In genomic region chr6:135030056-135030473, GRCh38 we compare ENCODE assay signal across 10 cellular contexts. TPM values are rescaled to one million over a fixed set of nuclear protein-coding genes. Genes with fewer than 3 reads are reported as not detected.
DNase-seq lines count a peak whose midpoint lies in the region; ATAC-seq and TF ChIP-seq lines count a peak whose summit lies in the region.
"Had no signal": no experiment of that assay in that cellular context is flagged by ENCODE, and none has a peak within 500 bp of the region (broad histone marks: within the 10 kb centered on the region; RNA-seq: fewer than 3 reads in every experiment).

No MANE protein-coding gene starts in this region.

- H3K27ac Mint-ChIP-seq in activated CD4-positive, alpha-beta memory T cell treated with anti-CD3 and anti-CD28 coated beads, Interleukin-2, amount 10 ng/mL, durations not matched to agents 7 days and 5 days, result peak overlapping the region; percentile 41

- peaks cover 68% of the 10 kb centered on the region for H3K36me3 Mint-ChIP-seq in activated CD4-positive, alpha-beta memory T cell treated with anti-CD3 and anti-CD28 coated beads, Interleukin-2, amount 10 ng/mL, durations not matched to agents 7 days and 5 days (ENCODE audit: low read depth)

- CTCF ChIA-PET in activated CD4-positive, alpha-beta memory T cell treated with anti-CD3 and anti-CD28 coated beads, Interleukin-2, amount 10 ng/mL, durations not matched to agents 7 days and 5 days (lab: Charles Lee), result interaction anchor here (2.2 kb wide), 1 partner anchor 154 kb away, joined by 6 read pairs; no protein-coding TSS in a partner anchor

- TF ChIP-seq CTCF in GM12865 (IDR thresholded peaks at IDR 0.05; ENCODE audit: insufficient read depth, low read depth, low read length, missing control alignments), result no peak

- peak overlapping the region; percentile 4 for H3K4me3 Mint-ChIP-seq in activated CD4-positive, alpha-beta memory T cell treated with anti-CD3 and anti-CD28 coated beads, Interleukin-2, amount 10 ng/mL, durations not matched to agents 7 days and 5 days

- H3K4me1 Mint-ChIP-seq in activated CD4-positive, alpha-beta memory T cell treated with anti-CD3 and anti-CD28 coated beads, Interleukin-2, amount 10 ng/mL, durations not matched to agents 7 days and 5 days, result peaks cover 41% of the 10 kb centered on the region

- POLR2A ChIA-PET in activated CD4-positive, alpha-beta memory T cell treated with anti-CD3 and anti-CD28 coated beads, Interleukin-2, amount 10 ng/mL, durations not matched to agents 7 days and 5 days (lab: Charles Lee), result no interaction called here

- H3K4me3 ChIP-seq in GM12865 (ENCODE audit: low read depth, low read length), result peak overlapping the region; percentile 18; the same call in 1 of the 2 replicates

- peak; percentile 97 for ATAC-seq in GM19351 (IDR thresholded peaks at IDR 0.05; ENCODE audit: unreplicated experiment)
- peak; percentile 57 for ATAC-seq in HG02970 (IDR thresholded peaks at IDR 0.05; ENCODE audit: low FRiP score, unreplicated experiment)

- DNase-seq in GM12865 (ENCODE audit: low read depth) (peak; percentile 75), NCI-H2227 treated with DMSO at 0.1 percent for 48 hours (lab: John Stamatoyannopoulos, UW) (no peak), NCI-H2196 treated with DMSO at 0.1 percent for 48 hours (lab: John Stamatoyannopoulos, UW; ENCODE audit: unreplicated experiment) (no peak), DMS153 treated with DMSO at 0.1 percent for 48 hours (lab: John Stamatoyannopoulos, UW; ENCODE audit: unreplicated experiment) (no peak)
- no peak for DNase-seq in activated CD4-positive, alpha-beta memory T cell treated with anti-CD3 and anti-CD28 coated beads, Interleukin-2, amount 10 ng/mL, durations not matched to agents 7 days and 5 days
- DNase-seq in stimulated activated CD8-positive, alpha-beta memory T cell treated with anti-CD3 and anti-CD28 coated beads, Interleukin-4, amount 100 ng/mL, for 48 hours, result no peak
- DNase-seq: DMS79; stimulated activated CD4-positive, alpha-beta T cell treated with anti-CD3 and anti-CD28 coated beads, Interleukin-2, amount 100 ng/mL, for 24 hours had no signal

- H3K27me3 Mint-ChIP-seq in activated CD4-positive, alpha-beta memory T cell treated with anti-CD3 and anti-CD28 coated beads, Interleukin-2, amount 10 ng/mL, durations not matched to agents 7 days and 5 days, result no peaks in the 10 kb centered on the region

- H3K9me3 Mint-ChIP-seq in activated CD4-positive, alpha-beta memory T cell treated with anti-CD3 and anti-CD28 coated beads, Interleukin-2, amount 10 ng/mL, durations not matched to agents 7 days and 5 days, result no peaks in the 10 kb centered on the region

RNA-seq across cellular contexts. Expression of gene HBS1L, which starts 24.6 kb away (rescaled TPM):
- 10 to 100 TPM; 90.3 to 91.6 TPM for total RNA-seq in activated CD4-positive, alpha-beta memory T cell treated with anti-CD3 and anti-CD28 coated beads, Interleukin-2, amount 10 ng/mL, durations not matched to agents 7 days and 5 days
